ENCODE assay signal across 13 cellular contexts in genomic region chr6:110567957-110568696, GRCh38.
DNase-seq lines count a peak whose midpoint lies in the region; ATAC-seq lines count a peak whose summit lies in the region.
"Had no signal": no experiment of that assay in that cellular context is flagged by ENCODE, and none has a peak within 500 bp of the region (broad histone marks: within the 10 kb centered on the region; RNA-seq: fewer than 3 reads in every experiment).

No MANE protein-coding gene starts in this region.

- no peaks in the 10 kb centered on the region for H3K4me1 Mint-ChIP-seq in activated CD4-positive, alpha-beta T cell treated with anti-CD3 and anti-CD28 coated beads for 36 hours
- H3K4me1 Mint-ChIP-seq in T-helper 17 cell = peaks cover 13% of the 10 kb centered on the region

- H3K36me3 ChIP-seq in MG63 (no peaks in the 10 kb centered on the region), aorta (ENCODE audit: control insufficient read depth in 1 of 2, insufficient read depth in 2 of 2, low read length in 1 of 2) (no peaks in the 10 kb centered on the region)
- H3K36me3 ChIP-seq: esophagus squamous epithelium, pancreas had no signal

- CTCF ChIA-PET in activated CD4-positive, alpha-beta T cell treated with anti-CD3 and anti-CD28 coated beads for 36 hours (lab: Charles Lee) = interaction anchor here (0.6 to 1.3 kb wide), 3 partner anchors 35 to 303 kb away, joined by 3 read pairs; no protein-coding TSS in a partner anchor

- H3K4me3 ChIP-seq in MG63 (no peak overlapping the region), aorta (ENCODE audit: low read length in 2 of 2) (no peak overlapping the region)
- H3K4me3 ChIP-seq: esophagus squamous epithelium, lung, pancreas had no signal

- H3K27ac Mint-ChIP-seq in activated CD4-positive, alpha-beta T cell treated with anti-CD3 and anti-CD28 coated beads for 36 hours = no peak overlapping the region
- peak overlapping the region; percentile 81 for H3K27ac Mint-ChIP-seq in T-helper 17 cell
- H3K27ac Mint-ChIP-seq: activated naive CD8-positive, alpha-beta T cell had no signal

- no peak overlapping the region for H3K4me3 Mint-ChIP-seq in activated CD4-positive, alpha-beta T cell treated with anti-CD3 and anti-CD28 coated beads for 36 hours
- peak overlapping the region; percentile 68 for H3K4me3 Mint-ChIP-seq in T-helper 17 cell
- H3K4me3 Mint-ChIP-seq: activated naive CD8-positive, alpha-beta T cell had no signal

- no peaks in the 10 kb centered on the region for H3K27me3 Mint-ChIP-seq in activated CD4-positive, alpha-beta T cell treated with anti-CD3 and anti-CD28 coated beads for 36 hours
- H3K27me3 Mint-ChIP-seq in T-helper 17 cell = no peaks in the 10 kb centered on the region
- H3K27me3 Mint-ChIP-seq: activated naive CD8-positive, alpha-beta T cell had no signal

- peak; percentile 15 for DNase-seq in activated CD4-positive, alpha-beta T cell treated with anti-CD3 and anti-CD28 coated beads for 36 hours
- DNase-seq in activated CD4-positive, alpha-beta T cell treated with anti-CD3 and anti-CD28 coated beads, Interleukin-2, amount 50 U/mL, for 1 hour = no peak
- DNase-seq in T-helper 17 cell (no peak), renal cortical epithelial cell (ENCODE audit: low read depth) (peak; percentile 44), MG63 (no peak), aorta (no peak), D341Med (ENCODE audit: low spot score) (no peak)
- DNase-seq: esophagus squamous epithelium, pancreas had no signal

- no peaks in the 10 kb centered on the region for H3K36me3 Mint-ChIP-seq in activated CD4-positive, alpha-beta T cell treated with anti-CD3 and anti-CD28 coated beads for 36 hours (ENCODE audit: low read depth)
- no peaks in the 10 kb centered on the region for H3K36me3 Mint-ChIP-seq in T-helper 17 cell (ENCODE audit: low read depth)
- H3K36me3 Mint-ChIP-seq: activated naive CD8-positive, alpha-beta T cell had no signal

- 83% methylated on average over 7 of the region's 7 CpGs for WGBS in aorta, 2 donors

- POLR2A ChIA-PET in activated CD4-positive, alpha-beta T cell treated with anti-CD3 and anti-CD28 coated beads for 36 hours (lab: Charles Lee) = no interaction called here

- intact Hi-C loops in activated CD4-positive, alpha-beta T cell treated with anti-CD3 and anti-CD28 coated beads for 36 hours (cut with DNase I, micrococcal nuclease) = no loop called here
- intact Hi-C loops in aorta (cut with DNase I) = no loop called here

- no peak overlapping the region for H3K27ac ChIP-seq in aorta (ENCODE audit: low read depth in 1 of 2, low read length in 2 of 2)
- H3K27ac ChIP-seq: esophagus squamous epithelium, HL-60, pancreas had no signal

- peak; percentile 36 for ATAC-seq in activated CD4-positive, alpha-beta T cell treated with anti-CD3 and anti-CD28 coated beads for 36 hours
- ATAC-seq in HG03139 (IDR thresholded peaks at IDR 0.05; ENCODE audit: unreplicated experiment) (peak; percentile 85), T-helper 17 cell (peak; percentile 61), aorta (ENCODE audit: low FRiP score) (no peak)
- ATAC-seq: pancreas had no signal

- no peaks in the 10 kb centered on the region for H3K9me3 ChIP-seq in T-helper 17 cell (ENCODE audit: control insufficient read depth, low read length, poor library complexity, severe bottlenecking)
- no peaks in the 10 kb centered on the region for H3K9me3 ChIP-seq in MG63
- no peaks in the 10 kb centered on the region for H3K9me3 ChIP-seq in aorta (ENCODE audit: control insufficient read depth, low read length)
- H3K9me3 ChIP-seq: esophagus squamous epithelium, pancreas had no signal

- no peaks in the 10 kb centered on the region for H3K4me1 ChIP-seq in aorta (ENCODE audit: control insufficient read depth in 1 of 2, insufficient read depth in 2 of 2, low read length in 2 of 2)
- H3K4me1 ChIP-seq: esophagus squamous epithelium had no signal

- H3K9me3 Mint-ChIP-seq in activated CD4-positive, alpha-beta T cell treated with anti-CD3 and anti-CD28 coated beads for 36 hours (ENCODE audit: low read depth) = no peaks in the 10 kb centered on the region

- H3K27me3 ChIP-seq in MG63 (no peaks in the 10 kb centered on the region), aorta (ENCODE audit: control insufficient read depth in 1 of 2, insufficient read depth in 2 of 2, low read length in 1 of 2) (no peaks in the 10 kb centered on the region)
- H3K27me3 ChIP-seq: esophagus squamous epithelium, pancreas had no signal

Comparison
In these comparisons a context has a peak if more than half of its experiments do, and no peak if none do; other contexts are left out.
1. DNase-seq: peak in activated CD4-positive, alpha-beta T cell treated with anti-CD3 and anti-CD28 coated beads for 36 hours (single experiment) and renal cortical epithelial cell (single experiment); none in activated CD4-positive, alpha-beta T cell treated with anti-CD3 and anti-CD28 coated beads, Interleukin-2, amount 50 U/mL, for 1 hour (single experiment), T-helper 17 cell (0 of 3), MG63 (single experiment), aorta (0 of 2) and D341Med (single experiment).